In the genomic region with DNA sequence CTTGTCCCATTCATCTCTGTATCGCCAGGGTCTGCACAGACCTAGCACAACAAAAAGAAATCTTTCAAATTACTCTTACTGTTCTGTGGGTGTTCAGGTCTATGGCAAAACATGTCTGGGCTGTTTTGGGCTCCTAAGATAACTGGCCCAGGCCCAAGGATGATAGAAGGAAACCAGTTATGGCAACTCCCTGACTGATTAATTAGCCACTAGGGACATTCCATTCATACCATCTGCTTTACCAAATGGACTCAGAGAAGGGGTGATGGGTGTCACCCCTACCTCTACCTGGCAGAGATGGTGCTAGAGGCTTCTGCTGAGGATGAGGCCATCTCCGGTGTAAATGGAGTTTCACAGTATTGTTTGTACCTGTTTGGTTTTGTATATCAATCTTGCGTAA, we compare ENCODE assay signal across 1 cellular context.
TF ChIP-seq lines count a peak whose summit lies in the region.

No MANE protein-coding gene starts in this region.

TF ChIP-seq in HepG2, 621 proteins besides CTCF, POLR2A, EP300 and RAD21:
- TF ChIP-seq MATR3 (CRISPR knock-in tag; IDR thresholded peaks at IDR 0.05) = no peak
- TF ChIP-seq SRSF4 (IDR thresholded peaks at IDR 0.05; ENCODE audit: low read depth, low read length, poor library complexity, severe bottlenecking) = no peak
- no peak for TF ChIP-seq FOXK2 (IDR thresholded peaks at IDR 0.05)
- no peak for TF ChIP-seq CREB1 (IDR thresholded peaks at IDR 0.05)
- no peak for TF ChIP-seq CREB1 (CRISPR knock-in tag; IDR thresholded peaks at IDR 0.05)
- no peak for TF ChIP-seq SAP130 (CRISPR knock-in tag; IDR thresholded peaks at IDR 0.05; ENCODE audit: low read depth)
- TF ChIP-seq GFI1 (CRISPR knock-in tag; IDR thresholded peaks at IDR 0.05; ENCODE audit: borderline replicate concordance) = no peak
